In the genomic region with DNA sequence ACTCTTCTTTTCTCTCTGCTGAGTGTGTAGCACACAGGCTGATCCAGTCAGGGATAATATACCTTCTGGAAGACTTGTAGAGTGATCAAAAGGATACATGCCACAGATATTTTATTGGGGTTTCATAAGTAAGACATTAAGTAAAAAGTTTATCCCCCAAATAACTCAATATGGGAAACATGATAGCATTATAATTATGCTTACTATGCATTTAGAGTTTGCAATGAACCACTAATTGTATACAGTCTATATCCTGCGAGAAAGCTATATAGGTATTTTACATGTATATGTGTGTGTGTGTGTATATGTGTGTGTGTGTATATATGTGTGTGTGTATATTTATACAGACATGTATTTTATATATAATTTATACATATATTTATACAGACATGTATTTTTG, we compare ENCODE assay signal across 28 cellular contexts.
"Had no signal": no experiment of that assay in that cellular context is flagged by ENCODE, and none has a peak within 500 bp of the region (broad histone marks: within the 10 kb centered on the region; RNA-seq: fewer than 3 reads in every experiment).

No MANE protein-coding gene starts in this region.

- H3K4me3 Mint-ChIP-seq: natural killer cell; nephron; neural progenitor cell; stimulated activated effector memory CD8-positive, alpha-beta T cell treated with anti-CD3 and anti-CD28 coated beads, Interleukin-12 subunit alpha, Interleukin-12 subunit beta, amount 100 ng/mL, for 72 hours; stimulated activated naive B cell treated with anti-CD40 and anti-IgM and Interleukin-4, amounts not matched to agents 10 μg/mL and 1 μg/mL and 100 μg/mL, for 72 hours; stimulated activated naive CD8-positive, alpha-beta T cell treated with anti-CD3 and anti-CD28 coated beads, Interleukin-15, Interleukin-2, amounts not matched to agents 100 ng/mL and 50 ng/mL, for 24 hours had no signal

- H3K4me2 ChIP-seq: neural progenitor cell had no signal

- H3K4me1 Mint-ChIP-seq: natural killer cell; nephron; neural progenitor cell; stimulated activated effector memory CD8-positive, alpha-beta T cell treated with anti-CD3 and anti-CD28 coated beads, Interleukin-12 subunit alpha, Interleukin-12 subunit beta, amount 100 ng/mL, for 72 hours had no signal

- H3K79me2 ChIP-seq: parathyroid adenoma had no signal

- H3K9ac ChIP-seq: neural progenitor cell, parathyroid adenoma had no signal

- DNase-seq: natural killer cell; occipital lobe; ovary; posterior cingulate gyrus; psoas muscle; right cardiac atrium; sigmoid colon; small intestine; stimulated activated CD4-positive, alpha-beta T cell treated with anti-CD3 and anti-CD28 coated beads, Interleukin-15, amount 100 ng/mL, for 24 hours; stimulated activated CD4-positive, alpha-beta T cell treated with anti-CD3 and anti-CD28 coated beads, Interleukin-2, amount 100 ng/mL, for 24 hours; stimulated activated CD4-positive, alpha-beta T cell treated with anti-CD3 and anti-CD28 coated beads, Interleukin-2, amount 100 ng/mL, for 48 hours; stimulated activated CD4-positive, alpha-beta T cell treated with anti-CD3 and anti-CD28 coated beads, Interleukin-4, amount 100 ng/mL, for 24 hours; stimulated activated naive B cell treated with anti-CD40 and anti-IgM and Interleukin-4, amounts not matched to agents 10 μg/mL and 1 μg/mL and 100 μg/mL, for 72 hours; stimulated activated naive CD4-positive, alpha-beta T cell treated with Interleukin-2 at 50 U/mL for 16 hours; stomach; thyroid gland; trophoblast cell; upper lobe of left lung had no signal

- H3K36me3 Mint-ChIP-seq: natural killer cell; neural progenitor cell; stimulated activated effector memory CD8-positive, alpha-beta T cell treated with anti-CD3 and anti-CD28 coated beads, Interleukin-12 subunit alpha, Interleukin-12 subunit beta, amount 100 ng/mL, for 72 hours; stimulated activated naive B cell treated with anti-CD40 and anti-IgM and Interleukin-4, amounts not matched to agents 10 μg/mL and 1 μg/mL and 100 μg/mL, for 72 hours had no signal

- FAIRE-seq: small intestine, urothelium cell line had no signal

- ATAC-seq: natural killer cell; psoas muscle; right cardiac atrium; stimulated activated effector memory CD8-positive, alpha-beta T cell treated with anti-CD3 and anti-CD28 coated beads, Interleukin-12 subunit alpha, Interleukin-12 subunit beta, amount 100 ng/mL, for 72 hours; stimulated activated naive B cell treated with anti-CD40 and anti-IgM and Interleukin-4, amounts not matched to agents 10 μg/mL and 1 μg/mL and 100 μg/mL, for 72 hours had no signal

- H3K4me3 ChIP-seq: neural progenitor cell, ovary, psoas muscle, sigmoid colon, stomach, thoracic aorta, thyroid gland, tibial nerve, upper lobe of left lung, vagina had no signal

- H3K27me3 ChIP-seq: neural progenitor cell, ovary, sigmoid colon, stomach, thyroid gland, tibial nerve, upper lobe of left lung, vagina had no signal

- H3K4me1 ChIP-seq: neural progenitor cell, parathyroid adenoma, psoas muscle, sigmoid colon, stomach, thyroid gland, tibial nerve, upper lobe of left lung, vagina had no signal

- H3K36me3 ChIP-seq: neural progenitor cell, ovary, sigmoid colon, stomach, thoracic aorta, thyroid gland, tibial nerve, upper lobe of left lung, vagina had no signal

- H3K9me3 Mint-ChIP-seq: nephron; neural progenitor cell; stimulated activated naive CD8-positive, alpha-beta T cell treated with anti-CD3 and anti-CD28 coated beads, Interleukin-15, Interleukin-2, amounts not matched to agents 100 ng/mL and 50 ng/mL, for 24 hours had no signal

- H3K27ac Mint-ChIP-seq: natural killer cell; nephron; neural progenitor cell; progenitor cell of endocrine pancreas; stimulated activated effector memory CD8-positive, alpha-beta T cell treated with anti-CD3 and anti-CD28 coated beads, Interleukin-12 subunit alpha, Interleukin-12 subunit beta, amount 100 ng/mL, for 72 hours; stimulated activated naive B cell treated with anti-CD40 and anti-IgM and Interleukin-4, amounts not matched to agents 10 μg/mL and 1 μg/mL and 100 μg/mL, for 72 hours; stimulated activated naive CD8-positive, alpha-beta T cell treated with anti-CD3 and anti-CD28 coated beads, Interleukin-15, Interleukin-2, amounts not matched to agents 100 ng/mL and 50 ng/mL, for 24 hours had no signal

- H3K27ac ChIP-seq: neural progenitor cell, ovary, parathyroid adenoma, psoas muscle, sigmoid colon, stomach, thoracic aorta, thyroid gland, tibial nerve, upper lobe of left lung, vagina had no signal

- H2AFZ ChIP-seq: neural progenitor cell, parathyroid adenoma had no signal

- H3K27me3 Mint-ChIP-seq: progenitor cell of endocrine pancreas had no signal

- H3K9me3 ChIP-seq: ovary, psoas muscle, sigmoid colon, stomach, thoracic aorta, thyroid gland, tibial nerve, upper lobe of left lung, vagina had no signal
